ENCODE assay signal across 10 cellular contexts in the genomic region with DNA sequence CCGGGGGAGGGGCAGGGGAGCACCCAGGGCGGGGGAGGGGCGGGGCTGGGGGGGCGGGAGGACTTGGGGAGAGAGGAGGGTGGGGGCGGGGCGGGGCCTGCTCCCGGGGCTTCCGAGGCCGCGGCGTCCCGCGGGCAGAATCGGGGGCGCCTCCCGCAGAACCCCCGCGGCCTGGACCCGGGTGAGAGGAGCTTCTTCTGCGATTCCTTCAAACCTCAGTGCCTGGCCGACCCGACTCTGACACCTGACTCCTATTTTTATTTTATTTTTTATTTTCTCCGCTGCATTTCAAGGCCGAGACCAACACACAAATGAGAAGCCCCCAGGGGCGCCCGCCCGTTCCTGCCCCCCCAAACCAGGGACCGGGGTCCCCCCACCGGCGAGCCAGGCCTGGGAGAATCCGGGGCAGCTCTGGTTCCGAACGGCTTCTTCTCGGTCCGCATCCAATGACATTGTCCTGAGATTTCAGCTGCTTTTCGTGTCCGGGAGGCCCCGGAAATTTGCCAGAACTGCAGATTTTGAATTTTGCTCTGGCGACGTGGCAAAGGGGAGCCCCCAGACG. TPM values are rescaled to one million over a fixed set of nuclear protein-coding genes. Genes with fewer than 3 reads are reported as not detected.
A peak's percentile ranks its signal among the peaks of the same experiment; 100 is the strongest.
DNase-seq lines count a peak whose midpoint lies in the region; ATAC-seq, FAIRE-seq and TF ChIP-seq lines count a peak whose summit lies in the region.
"Had no signal": no experiment of that assay in that cellular context is flagged by ENCODE, and none has a peak within 500 bp of the region (broad histone marks: within the 10 kb centered on the region; RNA-seq: fewer than 3 reads in every experiment).

No MANE protein-coding gene starts in this region.

- H3K27me3 Mint-ChIP-seq in nephron (ENCODE audit: low read depth), result peaks cover 10% of the 10 kb centered on the region

- TF ChIP-seq RAD21 in H1 (IDR thresholded peaks at IDR 0.05 in 1 of 2, conservative IDR thresholded peaks at IDR 0.05 in 1 of 2; ENCODE audit: low read depth in 2 of 2, low read length in 2 of 2), result no peak

- H3K9me3 ChIP-seq in H1 (ENCODE audit: insufficient read depth in 2 of 2, low read depth in 1 of 2, low read length in 1 of 2), result no peaks in the 10 kb centered on the region; a peak in 1 of 4 replicates

- no peak overlapping the region for H3K9ac ChIP-seq in H1 (replicated peaks in 1 of 4; ENCODE audit: extremely low read depth in 1 of 4, low read depth in 3 of 4, low read length in 3 of 4)

- no peak overlapping the region; the same call in 1 of the 2 replicates for H3K27ac ChIP-seq in H1 (ENCODE audit: low read depth, low read length)

- H2AFZ ChIP-seq in H1 (ENCODE audit: low read length), result no peak overlapping the region

- peaks cover 7% of the 10 kb centered on the region for H3K79me1 ChIP-seq in H1 (ENCODE audit: low read depth, low read length)

- TF ChIP-seq POLR2A in H1 (IDR thresholded peaks at IDR 0.05; ENCODE audit: control extremely low read depth in 1 of 2, low read depth in 2 of 2, low read length in 2 of 2), result no peak; a peak in 1 of 3 replicates

- H2BK20ac ChIP-seq in H1 (ENCODE audit: low read length), result no peak overlapping the region

- peaks cover 3 to 35% of the 10 kb centered on the region in 2 experiments for H3K79me2 ChIP-seq in H1 (ENCODE audit: control insufficient read depth in 1 of 2, insufficient read depth in 2 of 2, low read length in 2 of 2)

- 61% methylated on average over 14 of the region's 41 CpGs; no CpG with 5 or more reads in 1 of the 2 experiments for WGBS in H1 (ENCODE audit: extremely low coverage in 1 of 2, insufficient coverage in 1 of 2, insufficient read length in 1 of 2, insufficient replicate concordance in 2 of 2, low coverage in 1 of 2, low lambda C conversion rate in 2 of 2, missing lambda C conversion rate in 1 of 2), 2 experiments

- H2BK120ac ChIP-seq in H1 (replicated peaks; ENCODE audit: low read depth, low read length), result no peak overlapping the region

- H3K4me1 ChIP-seq in H1 (replicated peaks in 1 of 4; ENCODE audit: control insufficient read depth in 3 of 4, insufficient read depth in 4 of 4, low read length in 3 of 4), result peaks cover 2 to 25% (median 7%) of the 10 kb centered on the region in 4 experiments

- TF ChIP-seq CTCF in H1 (IDR thresholded peaks at IDR 0.05; ENCODE audit: control extremely low read depth in 1 of 3, insufficient read depth in 1 of 3, low read depth in 1 of 3, low read length in 3 of 3) (no peak), nephron (IDR thresholded peaks at IDR 0.05; ENCODE audit: unreplicated experiment in 3 of 3) (no peak)

- no peak overlapping the region for H2BK15ac ChIP-seq in H1 (ENCODE audit: low read length)

- FAIRE-seq in H1 (lab: Jason Lieb, UNC), result no peak

- no peak for TF ChIP-seq EP300 in H1 (IDR thresholded peaks at IDR 0.05; ENCODE audit: borderline replicate concordance in 1 of 2, low read depth in 2 of 2, low read length in 2 of 2)

- H3K36me3 Mint-ChIP-seq in nephron (ENCODE audit: low read depth), result no peaks in the 10 kb centered on the region
- H3K36me3 Mint-ChIP-seq: activated naive CD8-positive, alpha-beta T cell treated with anti-CD3 and anti-CD28 coated beads for 36 hours had no signal

- peak overlapping the region; percentile 64 to 73 (median 69) for H3K4me3 Mint-ChIP-seq in nephron
- H3K4me3 Mint-ChIP-seq: activated naive CD8-positive, alpha-beta T cell treated with anti-CD3 and anti-CD28 coated beads for 36 hours had no signal

- no peak overlapping the region for H3K4ac ChIP-seq in H1 (replicated peaks; ENCODE audit: insufficient read length, low read depth, low read length)

- peak overlapping the region; percentile 36 for H3K56ac ChIP-seq in H1 (replicated peaks; ENCODE audit: insufficient read length, low read depth, low read length)

- intact Hi-C loops in Right ventricle myocardium inferior (cut with DNase I) (no loop called here), cardiac septum (cut with DNase I) (no loop called here)

- peak; percentile 32 for ATAC-seq in Right ventricle myocardium inferior
- no peak for ATAC-seq in GM19463 (IDR thresholded peaks at IDR 0.05; ENCODE audit: unreplicated experiment)
- ATAC-seq in esophagus mucosa, result no peak
- ATAC-seq in GM18519 (IDR thresholded peaks at IDR 0.05; ENCODE audit: low FRiP score, unreplicated experiment), result no peak
- no peak for ATAC-seq in GM19467 (IDR thresholded peaks at IDR 0.05; ENCODE audit: unreplicated experiment)

- H4K8ac ChIP-seq in H1 (ENCODE audit: extremely low read depth, insufficient read depth, low read length), result no peak overlapping the region

- DNase-seq in Right ventricle myocardium inferior (ENCODE audit: missing footprints), result no peak
- no peak for DNase-seq in cardiac septum (ENCODE audit: low spot score)
- no peak for DNase-seq in H1 (ENCODE audit: low read depth in 1 of 2, low spot score in 2 of 2)
- DNase-seq: SW 1271 had no signal

- no peak overlapping the region for H4K91ac ChIP-seq in H1 (replicated peaks; ENCODE audit: insufficient read length, low read length)

- peak overlapping the region; percentile 51 for H4K5ac ChIP-seq in H1 (ENCODE audit: insufficient read length, low read depth, low read length)

- H3K4me3 ChIP-seq in H1 (ENCODE audit: extremely low read depth in 1 of 4, insufficient read depth in 2 of 4, low read depth in 3 of 4, low read length in 4 of 4), result peak overlapping the region in 3 of 4 experiments; percentile 6 to 52 (median 10); a peak in 4 of 8 replicates

- POLR2A ChIA-PET in H1 (lab: Charles Lee; ENCODE audit: partially characterized antibody), result interaction anchor here (0.8 to 7.3 kb wide), 12 partner anchors 9 to 155 kb away, joined by 3 to 78 read pairs (median 5); partner anchors contain the start of genes CUL4A and LAMP1

- H3K9me3 Mint-ChIP-seq in nephron, result no peaks in the 10 kb centered on the region
- H3K9me3 Mint-ChIP-seq: activated naive CD8-positive, alpha-beta T cell treated with anti-CD3 and anti-CD28 coated beads for 36 hours had no signal

- H2AK5ac ChIP-seq in H1 (ENCODE audit: low read depth, low read length), result no peak overlapping the region

- H3K23me2 ChIP-seq in H1 (ENCODE audit: low read depth, low read length), result peaks cover 10% of the 10 kb centered on the region; the same call in 1 of the 2 replicates

- no peak overlapping the region; the same call in 1 of the 2 replicates for H3K18ac ChIP-seq in H1 (ENCODE audit: extremely low read depth, low read length)

- H3K27ac Mint-ChIP-seq in nephron, result no peak overlapping the region
- H3K27ac Mint-ChIP-seq: activated naive CD8-positive, alpha-beta T cell treated with anti-CD3 and anti-CD28 coated beads for 36 hours had no signal

- no peak overlapping the region for H2BK12ac ChIP-seq in H1 (ENCODE audit: low read depth, low read length)

- H3K27me3 ChIP-seq in H1 (replicated peaks in 1 of 4; ENCODE audit: control insufficient read depth in 3 of 4, extremely low read depth in 1 of 4, insufficient read depth in 3 of 4, low read length in 3 of 4), result 0 out of 7 replicates have a peak, but pooled peaks cover 0 to 4% (median 0%) of the 10 kb centered on the region in 4 experiments

- H3K4me1 Mint-ChIP-seq in nephron, result no peaks in the 10 kb centered on the region
- H3K4me1 Mint-ChIP-seq: activated naive CD8-positive, alpha-beta T cell treated with anti-CD3 and anti-CD28 coated beads for 36 hours had no signal

- CTCF ChIA-PET in H1 (lab: Charles Lee; ENCODE audit: partially characterized antibody), result interaction anchor here (0.7 to 2.6 kb wide), 6 partner anchors 8 to 88 kb away, joined by 3 to 15 read pairs (median 3); no protein-coding TSS in a partner anchor

- no peak overlapping the region for H3K14ac ChIP-seq in H1 (ENCODE audit: insufficient read length)

- H3K4me2 ChIP-seq in H1 (ENCODE audit: insufficient read depth in 1 of 2, low read depth in 2 of 2, low read length in 2 of 2), result peak overlapping the region; percentile 55 to 58; a peak in 3 of 4 replicates

- H4K20me1 ChIP-seq in H1 (replicated peaks in 1 of 2; ENCODE audit: control insufficient read depth in 1 of 2, insufficient read depth in 2 of 2, low read length in 2 of 2), result peaks cover 0 to 8% of the 10 kb centered on the region in 2 experiments

- H3K23ac ChIP-seq in H1 (ENCODE audit: insufficient read length), result no peak overlapping the region

- peaks cover 0 to 12% (median 6%) of the 10 kb centered on the region in 4 experiments for H3K36me3 ChIP-seq in H1 (ENCODE audit: control insufficient read depth in 2 of 4, insufficient read depth in 4 of 4, low read length in 3 of 4)

- peak overlapping the region; percentile 66; the same call in 1 of the 2 replicates for H2BK5ac ChIP-seq in H1 (ENCODE audit: low read depth, low read length)

TF ChIP-seq in H1, 55 proteins besides CTCF, POLR2A, EP300 and RAD21:
- TF ChIP-seq PHF8 (conservative IDR thresholded peaks at IDR 0.05; ENCODE audit: low read depth, low read length), result peak; percentile 10; the same call in 1 of the 2 replicates
- TF ChIP-seq SRF (IDR thresholded peaks at IDR 0.05; ENCODE audit: low read depth, low read length), result no peak
- TF ChIP-seq BACH1 (IDR thresholded peaks at IDR 0.05; ENCODE audit: low read length), result no peak
- TF ChIP-seq, protein P1, sequence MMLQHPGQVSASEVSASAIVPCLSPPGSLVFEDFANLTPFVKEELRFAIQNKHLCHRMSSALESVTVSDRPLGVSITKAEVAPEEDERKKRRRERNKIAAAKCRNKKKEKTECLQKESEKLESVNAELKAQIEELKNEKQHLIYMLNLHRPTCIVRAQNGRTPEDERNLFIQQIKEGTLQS (IDR thresholded peaks at IDR 0.05; ENCODE audit: insufficient read depth, low read depth, low read length), result no peak
- 0 out of 2 replicates have a peak, but pooled peaks have one; percentile 8 for TF ChIP-seq SP1 (IDR thresholded peaks at IDR 0.05; ENCODE audit: low read depth, low read length)

RNA-seq across cellular contexts. Expression of gene GRTP1, which starts 0.5 kb away (rescaled TPM):
- total RNA-seq in Right ventricle myocardium inferior, result 1.5 TPM
- 0.70 TPM for total RNA-seq in cardiac septum
- total RNA-seq in H1 (2021; fragmentation: NEBNext Ultra II Directional; extraction: Animal tissue kit (Norgen Biotek cat#: 25700)), result 52.0 and 54.3 TPM in 2 replicates
- 34.7 and 47.5 TPM in 2 replicates for polyA plus RNA-seq in H1 (2011; rRNA removed)
- polyA plus RNA-seq in H1 (2011; cell fraction: cytosol; rRNA removed), result 42.5 TPM
- 44.3 TPM for polyA plus RNA-seq in H1 (2011; cell fraction: nucleus; rRNA removed)
- 42.4 to 45.7 TPM (median 42.7 TPM) in 4 replicates for polyA plus RNA-seq in H1 (2012, experiment 1 of 2)
- 43.5 TPM for polyA plus RNA-seq in H1 (2012, experiment 2 of 2)
- polyA plus RNA-seq in H1 (2013, experiment 1 of 2), result 29.8 TPM
- 25.9 TPM for polyA plus RNA-seq in H1 (2013, experiment 2 of 2)
- polyA minus RNA-seq in H1 (2011; rRNA and poly(A)+ RNA removed), result 15.8 and 16.3 TPM in 2 replicates
- 33.6 TPM for polyA minus RNA-seq in H1 (2011; cell fraction: cytosol; rRNA and poly(A)+ RNA removed)
- polyA minus RNA-seq in H1 (2011; cell fraction: nucleus; rRNA and poly(A)+ RNA removed), result 39.4 TPM
- total RNA-seq in esophagus mucosa, result 15.1 TPM
- total RNA-seq: activated naive CD8-positive, alpha-beta T cell treated with anti-CD3 and anti-CD28 coated beads for 36 hours had no signal
